22 cellular contexts compared by ENCODE assay signal in the genomic region with DNA sequence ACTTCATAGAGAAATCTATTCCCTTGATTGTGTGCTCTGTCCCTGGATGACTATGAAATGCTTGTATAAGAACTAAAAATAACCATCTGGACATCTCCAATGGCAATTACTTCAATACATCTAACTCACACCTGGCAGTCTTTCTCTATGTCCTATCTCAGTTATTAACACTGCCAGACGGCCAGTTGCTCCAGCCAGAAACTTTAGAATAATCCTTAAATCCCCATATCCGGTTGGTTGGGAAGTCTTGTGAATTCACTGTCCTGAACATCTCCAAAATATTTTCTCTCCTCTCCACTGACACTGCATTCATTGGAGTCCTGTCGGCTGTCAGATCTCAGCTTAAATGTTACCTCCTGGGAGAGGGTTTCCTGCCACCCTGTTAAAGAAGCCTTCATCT.
"Had no signal": no experiment of that assay in that cellular context is flagged by ENCODE, and none has a peak within 500 bp of the region (broad histone marks: within the 10 kb centered on the region; RNA-seq: fewer than 3 reads in every experiment).

No MANE protein-coding gene starts in this region.

- H3K4me3 ChIP-seq: coronary artery, hepatocyte, left ventricle myocardium inferior, lung, skin epidermis had no signal

- H3K27me3 ChIP-seq: hepatocyte, neutrophil had no signal

- H3K36me3 ChIP-seq: left ventricle myocardium inferior, neutrophil had no signal

- H3K4me2 ChIP-seq: hepatocyte had no signal

- DNase-seq: effector CD4-positive, alpha-beta T cell; endodermal cell; erythroblast; foreskin melanocyte; head of caudate nucleus; kidney; left cardiac atrium; left ventricle myocardium inferior; mesenchymal stem cell; midbrain; naive thymus-derived CD4-positive, alpha-beta T cell; posterior cingulate gyrus; stimulated activated CD4-positive, alpha-beta T cell treated with anti-CD3 and anti-CD28 coated beads, Interleukin-12 subunit alpha, Interleukin-12 subunit beta, amount 100 ng/mL, for 4 hours; stimulated activated CD4-positive, alpha-beta T cell treated with anti-CD3 and anti-CD28 coated beads, Interleukin-2, amount 100 ng/mL, for 48 hours; stimulated activated naive CD4-positive, alpha-beta T cell treated with Interleukin-2 at 50 U/mL for 16 hours; trophoblast cell had no signal

- H3K27ac ChIP-seq: coronary artery, hepatocyte, left ventricle myocardium inferior, neutrophil, skin epidermis had no signal

- H3K79me2 ChIP-seq: hepatocyte had no signal

- H3K9me3 ChIP-seq: left ventricle myocardium inferior, neutrophil had no signal

- H2AFZ ChIP-seq: hepatocyte had no signal

- ATAC-seq: left cardiac atrium; naive thymus-derived CD4-positive, alpha-beta T cell; sciatic nerve had no signal
